Comparison of ENCODE assay signal across 1 cellular context in genomic region chr3:107660316-107660976, GRCh38.
A peak's percentile ranks its signal among the peaks of the same experiment; 100 is the strongest.
TF ChIP-seq lines count a peak whose summit lies in the region.

No MANE protein-coding gene starts in this region.

TF ChIP-seq in IMR-90, 13 proteins besides CTCF, POLR2A, EP300 and RAD21:
- TF ChIP-seq CEBPB (IDR thresholded peaks at IDR 0.05; ENCODE audit: low read depth, low read length) (peak; percentile 68; the same call in 1 of the 2 replicates), SMC3 (IDR thresholded peaks at IDR 0.05; ENCODE audit: low read depth, low read length) (peak; percentile 31; the same call in 1 of the 2 replicates), MXI1 (IDR thresholded peaks at IDR 0.05; ENCODE audit: borderline replicate concordance, low read depth, low read length) (no peak)
